8 cellular contexts compared by ENCODE assay signal in genomic region chr12:27333311-27334009, GRCh38. TPM values are rescaled to one million over a fixed set of nuclear protein-coding genes. Genes with fewer than 3 reads are reported as not detected.
DNase-seq lines count a peak whose midpoint lies in the region; ATAC-seq, FAIRE-seq and TF ChIP-seq lines count a peak whose summit lies in the region.

No MANE protein-coding gene starts in this region.

- H3K4me3 ChIP-seq in H1 (ENCODE audit: extremely low read depth in 1 of 4, insufficient read depth in 2 of 4, low read depth in 3 of 4, low read length in 4 of 4) (peak overlapping the region; percentile 68 to 80 (median 71)), mucosa of stomach (ENCODE audit: low read length) (peak overlapping the region; percentile 64), subcutaneous abdominal adipose tissue (ENCODE audit: low read depth in 1 of 5, low read length in 5 of 5) (peak overlapping the region; percentile 45 to 77 (median 72))

- H4K5ac ChIP-seq in H1 (ENCODE audit: insufficient read length, low read depth, low read length), result no peak overlapping the region

- no peak overlapping the region for H4K91ac ChIP-seq in H1 (replicated peaks; ENCODE audit: insufficient read length, low read length)

- H2BK120ac ChIP-seq in H1 (replicated peaks; ENCODE audit: low read depth, low read length), result no peak overlapping the region

- no peak overlapping the region for H2BK15ac ChIP-seq in H1 (ENCODE audit: low read length)

- no peak for FAIRE-seq in H1 (lab: Jason Lieb, UNC)

- no peak overlapping the region for H3K56ac ChIP-seq in H1 (replicated peaks; ENCODE audit: insufficient read length, low read depth, low read length)

- H3K27me3 ChIP-seq in H1 (replicated peaks in 1 of 4; ENCODE audit: control insufficient read depth in 3 of 4, extremely low read depth in 1 of 4, insufficient read depth in 3 of 4, low read length in 3 of 4) (peaks cover 3 to 14% (median 7%) of the 10 kb centered on the region in 4 experiments), mucosa of stomach (ENCODE audit: control insufficient read depth, insufficient read depth, low read length) (no peaks in the 10 kb centered on the region), subcutaneous abdominal adipose tissue (ENCODE audit: control insufficient read depth in 5 of 5, insufficient read depth in 4 of 5, low read length in 5 of 5) (no peaks in the 10 kb centered on the region)

- peak overlapping the region; percentile 31; the same call in 1 of the 2 replicates for H4K8ac ChIP-seq in H1 (ENCODE audit: extremely low read depth, insufficient read depth, low read length)

- H3K4me1 ChIP-seq in H1 (replicated peaks in 1 of 4; ENCODE audit: control insufficient read depth in 3 of 4, insufficient read depth in 4 of 4, low read length in 3 of 4), result peaks cover 0 to 8% (median 2%) of the 10 kb centered on the region in 4 experiments; a peak in 5 of 7 replicates
- peaks cover 54% of the 10 kb centered on the region for H3K4me1 ChIP-seq in mucosa of stomach (ENCODE audit: control insufficient read depth, insufficient read depth, low read length)
- peaks cover 0 to 29% (median 23%) of the 10 kb centered on the region in 5 donors for H3K4me1 ChIP-seq in subcutaneous abdominal adipose tissue (ENCODE audit: control insufficient read depth in 5 of 5, insufficient read depth in 5 of 5, low read length in 5 of 5)

- H3K27ac ChIP-seq in H1 (ENCODE audit: low read depth, low read length) (no peak overlapping the region), subcutaneous abdominal adipose tissue (ENCODE audit: low read depth, low read length) (no peak overlapping the region)

- TF ChIP-seq EP300 in H1 (IDR thresholded peaks at IDR 0.05; ENCODE audit: borderline replicate concordance in 1 of 2, low read depth in 2 of 2, low read length in 2 of 2), result no peak

- H3K36me3 ChIP-seq in H1 (ENCODE audit: control insufficient read depth in 2 of 4, insufficient read depth in 4 of 4, low read length in 3 of 4), result no peaks in the 10 kb centered on the region
- H3K36me3 ChIP-seq in mucosa of stomach (ENCODE audit: control insufficient read depth, insufficient read depth, low read length), result no peaks in the 10 kb centered on the region
- H3K36me3 ChIP-seq in subcutaneous abdominal adipose tissue (ENCODE audit: control insufficient read depth in 5 of 5, insufficient read depth in 5 of 5, low read length in 5 of 5), result no peaks in the 10 kb centered on the region

- POLR2A ChIA-PET in H1 (lab: Charles Lee; ENCODE audit: partially characterized antibody), result interaction anchor here (0.6 to 2.3 kb wide), 10 partner anchors 9 to 395 kb away, joined by 3 to 11 read pairs (median 4); partner anchors contain the start of genes FGFR1OP2 and PPFIBP1

- H3K18ac ChIP-seq in H1 (ENCODE audit: extremely low read depth, low read length), result no peak overlapping the region

- H3K23me2 ChIP-seq in H1 (ENCODE audit: low read depth, low read length), result peaks cover 12% of the 10 kb centered on the region

- no peak overlapping the region for H2BK12ac ChIP-seq in H1 (ENCODE audit: low read depth, low read length)

- H2BK5ac ChIP-seq in H1 (ENCODE audit: low read depth, low read length), result no peak overlapping the region

- TF ChIP-seq CTCF in GM13976 (IDR thresholded peaks at IDR 0.05; ENCODE audit: borderline replicate concordance, control extremely low read depth, extremely low read depth, insufficient read depth, missing control alignments) (no peak), H1 (IDR thresholded peaks at IDR 0.05; ENCODE audit: control extremely low read depth in 1 of 3, insufficient read depth in 1 of 3, low read depth in 1 of 3, low read length in 3 of 3) (no peak)

- H3K23ac ChIP-seq in H1 (ENCODE audit: insufficient read length), result no peak overlapping the region

- WGBS in H1 (ENCODE audit: extremely low coverage in 1 of 2, insufficient coverage in 1 of 2, insufficient read length in 1 of 2, insufficient replicate concordance in 2 of 2, low coverage in 1 of 2, low lambda C conversion rate in 2 of 2, missing lambda C conversion rate in 1 of 2), 2 experiments, result 0% methylated on average over 31 of the region's 54 CpGs; no CpG with 5 or more reads in 1 of the 2 experiments

- H2AK5ac ChIP-seq in H1 (ENCODE audit: low read depth, low read length), result no peak overlapping the region

- H3K4me2 ChIP-seq in H1 (ENCODE audit: insufficient read depth in 1 of 2, low read depth in 2 of 2, low read length in 2 of 2), result peak overlapping the region; percentile 70 to 88

- no peak for TF ChIP-seq RAD21 in H1 (IDR thresholded peaks at IDR 0.05 in 1 of 2, conservative IDR thresholded peaks at IDR 0.05 in 1 of 2; ENCODE audit: low read depth in 2 of 2, low read length in 2 of 2)

- peak overlapping the region; percentile 35 to 94 (median 72) for H3K9ac ChIP-seq in H1 (replicated peaks in 1 of 4; ENCODE audit: extremely low read depth in 1 of 4, low read depth in 3 of 4, low read length in 3 of 4)
- peak overlapping the region; percentile 81 for H3K9ac ChIP-seq in mucosa of stomach (ENCODE audit: low read length)
- H3K9ac ChIP-seq in subcutaneous abdominal adipose tissue (ENCODE audit: low read length in 5 of 5), result peak overlapping the region; percentile 11 to 66 (median 55)

- DNase-seq in GM13976 (ENCODE audit: low spot score) (peak; percentile 49), NCI-H146 (lab: John Stamatoyannopoulos, UW) (peak; percentile 72), H1 (ENCODE audit: low read depth in 1 of 2, low spot score in 2 of 2) (peak in 1 of 2 experiments; percentile 72), NCI-H446 (lab: John Stamatoyannopoulos, UW) (no peak)
- DNase-seq in activated CD4-positive, alpha-beta T cell treated with anti-CD3 and anti-CD28 coated beads, Interleukin-2, amount 50 U/mL, for 1 hour, result peak; percentile 3

- TF ChIP-seq POLR2A in H1 (IDR thresholded peaks at IDR 0.05; ENCODE audit: control extremely low read depth in 1 of 2, low read depth in 2 of 2, low read length in 2 of 2), result no peak

- H2BK20ac ChIP-seq in H1 (ENCODE audit: low read length), result no peak overlapping the region

- ATAC-seq in HG02623 (IDR thresholded peaks at IDR 0.05; ENCODE audit: unreplicated experiment), result peak; percentile 19

- H3K9me3 ChIP-seq in H1 (ENCODE audit: insufficient read depth in 2 of 2, low read depth in 1 of 2, low read length in 1 of 2), result no peaks in the 10 kb centered on the region
- no peaks in the 10 kb centered on the region for H3K9me3 ChIP-seq in mucosa of stomach (ENCODE audit: control insufficient read depth, low read length)
- no peaks in the 10 kb centered on the region for H3K9me3 ChIP-seq in subcutaneous abdominal adipose tissue (ENCODE audit: control insufficient read depth in 5 of 5, low read length in 5 of 5)

- no peak overlapping the region for H3K14ac ChIP-seq in H1 (ENCODE audit: insufficient read length)

- CTCF ChIA-PET in H1 (lab: Charles Lee; ENCODE audit: partially characterized antibody), result interaction anchor here (0.8 to 1.3 kb wide), 2 partner anchors 12 to 27 kb away, joined by 4 to 5 read pairs; no protein-coding TSS in a partner anchor

- in situ Hi-C loops in GM13976 (cut with MboI; ENCODE audit: low sequenced_read_pairs, unreplicated experiment), result no loop called here

- H3K79me2 ChIP-seq in H1 (ENCODE audit: control insufficient read depth in 1 of 2, insufficient read depth in 2 of 2, low read length in 2 of 2), result peaks cover 0 to 34% of the 10 kb centered on the region in 2 experiments; a peak in 2 of 4 replicates

- H4K20me1 ChIP-seq in H1 (replicated peaks in 1 of 2; ENCODE audit: control insufficient read depth in 1 of 2, insufficient read depth in 2 of 2, low read length in 2 of 2), result peaks cover 0 to 3% of the 10 kb centered on the region in 2 experiments

- H3K79me1 ChIP-seq in H1 (ENCODE audit: low read depth, low read length), result peaks cover 3% of the 10 kb centered on the region; the same call in 1 of the 2 replicates

- no peak overlapping the region for H3K4ac ChIP-seq in H1 (replicated peaks; ENCODE audit: insufficient read length, low read depth, low read length)

- H2AFZ ChIP-seq in H1 (ENCODE audit: low read length), result no peak overlapping the region; the same call in 1 of the 2 replicates

TF ChIP-seq in H1, 55 proteins besides CTCF, POLR2A, EP300 and RAD21 (continues in another document):
- no peak for TF ChIP-seq BCL11A (IDR thresholded peaks at IDR 0.05; ENCODE audit: low read depth in 2 of 2, low read length in 2 of 2)
- TF ChIP-seq HDAC2 (IDR thresholded peaks at IDR 0.05; ENCODE audit: borderline replicate concordance in 1 of 2, low read depth in 2 of 2, low read length in 2 of 2), result peak in 1 of 2 experiments; percentile 78; a peak in 1 of 4 replicates
- TF ChIP-seq E2F6 (IDR thresholded peaks at IDR 0.05), result 0 out of 2 replicates have a peak, but pooled peaks have one; percentile 14
- TF ChIP-seq SP1 (IDR thresholded peaks at IDR 0.05; ENCODE audit: low read depth, low read length), result no peak
- TF ChIP-seq CTBP2 (IDR thresholded peaks at IDR 0.05; ENCODE audit: borderline replicate concordance, insufficient read depth, insufficient read length, low read length), result no peak
- no peak for TF ChIP-seq HDAC6 (IDR thresholded peaks at IDR 0.05; ENCODE audit: low read depth, low read length)
- TF ChIP-seq RBBP5 (IDR thresholded peaks at IDR 0.05; ENCODE audit: borderline replicate concordance, low read depth, low read length), result 0 out of 2 replicates have a peak, but pooled peaks have one; percentile 61
- TF ChIP-seq ASH2L (IDR thresholded peaks at IDR 0.05; ENCODE audit: low read length), result peak; percentile 84
- TF ChIP-seq SIRT6 (IDR thresholded peaks at IDR 0.05; ENCODE audit: low read length), result no peak
- no peak for TF ChIP-seq JUN (IDR thresholded peaks at IDR 0.05; ENCODE audit: low read depth, low read length)
- no peak for TF ChIP-seq BRCA1 (IDR thresholded peaks at IDR 0.05; ENCODE audit: low read depth, low read length)
- TF ChIP-seq KDM4A (IDR thresholded peaks at IDR 0.05; ENCODE audit: low read depth, low read length, severe bottlenecking), result peak; percentile 75
- TF ChIP-seq GTF2F1 (IDR thresholded peaks at IDR 0.05; ENCODE audit: borderline replicate concordance, low read depth, low read length), result no peak

RNA-seq across cellular contexts. Expression of gene BMAL2, which starts 0.8 kb away (rescaled TPM):
- 20.6 and 22.8 TPM in 2 replicates for total RNA-seq in H1 (2021; fragmentation: NEBNext Ultra II Directional; extraction: Animal tissue kit (Norgen Biotek cat#: 25700))
- polyA plus RNA-seq in H1 (2011; rRNA removed), result 1.8 and 3.2 TPM in 2 replicates
- 3.4 TPM for polyA plus RNA-seq in H1 (2011; cell fraction: cytosol; rRNA removed)
- 3.8 TPM for polyA plus RNA-seq in H1 (2011; cell fraction: nucleus; rRNA removed)
- polyA plus RNA-seq in H1 (2012, experiment 1 of 2), result 7.4 to 11.0 TPM (median 9.1 TPM) in 4 replicates
- 0.96 TPM for polyA plus RNA-seq in H1 (2012, experiment 2 of 2)
- polyA plus RNA-seq in H1 (2013, experiment 1 of 2), result 9.2 TPM
- 8.0 TPM for polyA plus RNA-seq in H1 (2013, experiment 2 of 2)
- polyA minus RNA-seq in H1 (2011; rRNA and poly(A)+ RNA removed), result 9.8 and 13.0 TPM in 2 replicates
- polyA minus RNA-seq in H1 (2011; cell fraction: cytosol; rRNA and poly(A)+ RNA removed), result 6.4 TPM
- 20.3 TPM for polyA minus RNA-seq in H1 (2011; cell fraction: nucleus; rRNA and poly(A)+ RNA removed)

Comparison
In these comparisons a context has a peak if more than half of its experiments do, and no peak if none do; other contexts are left out.
1. DNase-seq: peak in GM13976 (single experiment), NCI-H146 (single experiment) and activated CD4-positive, alpha-beta T cell treated with anti-CD3 and anti-CD28 coated beads, Interleukin-2, amount 50 U/mL, for 1 hour (single experiment); none in NCI-H446 (0 of 2).
2. Peak in every context shown above with its lines, with median percentiles within 50 percentile points of each other: H3K4me3 ChIP-seq and H3K9ac ChIP-seq.